ENCODE assay signal across 22 cellular contexts in genomic region chr7:117894037-117894436, GRCh38. TPM values are rescaled to one million over a fixed set of nuclear protein-coding genes. Genes with fewer than 3 reads are reported as not detected.
DNase-seq lines count a peak whose midpoint lies in the region; ATAC-seq, FAIRE-seq and TF ChIP-seq lines count a peak whose summit lies in the region.
"Had no signal": no experiment of that assay in that cellular context is flagged by ENCODE, and none has a peak within 500 bp of the region (broad histone marks: within the 10 kb centered on the region; RNA-seq: fewer than 3 reads in every experiment).

No MANE protein-coding gene starts in this region.

- TF ChIP-seq POLR2A in HepG2 (IDR thresholded peaks at IDR 0.05; ENCODE audit: insufficient read depth in 1 of 2, low read depth in 2 of 2, low read length in 2 of 2) (no peak), right lobe of liver (IDR thresholded peaks at IDR 0.05) (no peak), K562 (conservative IDR thresholded peaks at IDR 0.05) (no peak)

- H3K27me3 ChIP-seq in HepG2 (ENCODE audit: control insufficient read depth in 1 of 2, insufficient read depth in 2 of 2, low read length in 2 of 2), result no peaks in the 10 kb centered on the region
- no peaks in the 10 kb centered on the region for H3K27me3 ChIP-seq in right lobe of liver
- H3K27me3 ChIP-seq in K562 (ENCODE audit: control insufficient read depth in 2 of 2, insufficient read depth in 2 of 2, low read length in 2 of 2), result no peaks in the 10 kb centered on the region; a peak in 1 of 5 replicates
- H3K27me3 ChIP-seq: BLaER1 had no signal

- H3K4me3 ChIP-seq in HepG2 (replicated peaks in 1 of 3; ENCODE audit: insufficient read depth in 1 of 3, low read depth in 2 of 3, low read length in 3 of 3) (no peak overlapping the region), right lobe of liver (no peak overlapping the region), K562 (no peak overlapping the region), mucosa of descending colon (no peak overlapping the region)
- H3K4me3 ChIP-seq: BLaER1 had no signal

- no peak for TF ChIP-seq CTCF in HepG2 (CRISPR knock-in tag; IDR thresholded peaks at IDR 0.05)
- no peak for TF ChIP-seq CTCF in right lobe of liver (IDR thresholded peaks at IDR 0.05)
- no peak for TF ChIP-seq CTCF in K562 (IDR thresholded peaks at IDR 0.05 in 2 of 3, conservative IDR thresholded peaks at IDR 0.05 in 1 of 3; ENCODE audit: insufficient read depth in 2 of 3, low read depth in 1 of 3, low read length in 3 of 3)
- TF ChIP-seq CTCF in mucosa of descending colon (IDR thresholded peaks at IDR 0.05), result no peak

- no peak overlapping the region for H3K9ac ChIP-seq in HepG2 (ENCODE audit: insufficient read depth, low read depth, low read length)
- no peak overlapping the region for H3K9ac ChIP-seq in K562 (ENCODE audit: insufficient read depth in 1 of 2, low read depth in 2 of 2, low read length in 2 of 2)
- H3K9ac ChIP-seq: BLaER1 had no signal

- H4K20me1 ChIP-seq in HepG2 (ENCODE audit: insufficient read depth, low read length) (no peaks in the 10 kb centered on the region), K562 (replicated peaks; ENCODE audit: control insufficient read depth, insufficient read depth, low read length) (no peaks in the 10 kb centered on the region)
- H4K20me1 ChIP-seq: BLaER1 had no signal

- H3K4me2 ChIP-seq in HepG2 (ENCODE audit: low read depth, low read length) (no peak overlapping the region), K562 (ENCODE audit: insufficient read depth, low read length) (no peak overlapping the region)
- H3K4me2 ChIP-seq: BLaER1 had no signal

- no peak for ATAC-seq in HepG2
- ATAC-seq in right lobe of liver, result no peak
- ATAC-seq in K562, result no peak
- no peak for ATAC-seq in mucosa of descending colon

- H3K79me2 ChIP-seq in HepG2 (ENCODE audit: insufficient read depth, low read length), result no peaks in the 10 kb centered on the region
- H3K79me2 ChIP-seq in K562 (ENCODE audit: control insufficient read depth, insufficient read depth, low read length), result no peaks in the 10 kb centered on the region

- DNase-seq in HepG2 (ENCODE audit: low spot score) (no peak), right lobe of liver (no peak), K562 (ENCODE audit: extremely low read depth in 1 of 4, low spot score in 3 of 4) (no peak), mucosa of descending colon (no peak), DMS153 treated with DMSO at 0.1 percent for 48 hours (lab: John Stamatoyannopoulos, UW; ENCODE audit: unreplicated experiment) (no peak)
- DNase-seq: ACHN; BE2C; C1 segment of cervical spinal cord; CD4-positive, alpha-beta memory T cell; CD4-positive, CD25-positive, alpha-beta regulatory T cell; CD8-positive, alpha-beta memory T cell; COR-L47; DMS 273 treated with DMSO at 0.1 percent for 48 hours; DMS153; DMS79 treated with DMSO at 0.1 percent for 48 hours; GF-D8 had no signal

- WGBS in HepG2 (ENCODE audit: low lambda C conversion rate), result 90% methylated on average over 1 of the region's 1 CpG
- 73% methylated on average over 1 of the region's 1 CpG for WGBS in right lobe of liver (ENCODE audit: insufficient coverage, low coverage, low lambda C conversion rate, missing lambda C conversion rate)
- 4% methylated on average over 1 of the region's 1 CpG for WGBS in K562 (ENCODE audit: insufficient coverage, low coverage, missing lambda C conversion rate)

- POLR2A ChIA-PET in HepG2 (lab: Yijun Ruan, JAX) (no interaction called here), K562 (lab: Yijun Ruan, JAX) (interaction anchor here (1.0 kb wide), 1 partner anchor 22 kb away, joined by 3 read pairs; no protein-coding TSS in a partner anchor)

- TF ChIP-seq RAD21 in HepG2 (CRISPR knock-in tag; IDR thresholded peaks at IDR 0.05) (no peak), K562 (CRISPR knock-in tag; conservative IDR thresholded peaks at IDR 0.05 in 1 of 2, IDR thresholded peaks at IDR 0.05 in 1 of 2) (no peak)

- CTCF ChIA-PET in HepG2 (lab: Yijun Ruan, JAX; ENCODE audit: low intra/inter-chr PET ratio, low total read pairs), result no interaction called here
- CTCF ChIA-PET in K562 (lab: Yijun Ruan, JAX; ENCODE audit: low intra/inter-chr PET ratio), result no interaction called here

- H3K27ac ChIP-seq in HepG2 (ENCODE audit: extremely low read length, insufficient read depth, low read length), result no peak overlapping the region
- no peak overlapping the region for H3K27ac ChIP-seq in right lobe of liver
- no peak overlapping the region for H3K27ac ChIP-seq in K562 (ENCODE audit: extremely low read depth, low read depth, low read length)
- H3K27ac ChIP-seq: 22Rv1, BLaER1 had no signal

- H3K9me3 ChIP-seq in HepG2 (ENCODE audit: low read length) (no peaks in the 10 kb centered on the region), right lobe of liver (no peaks in the 10 kb centered on the region), K562 (replicated peaks; ENCODE audit: control insufficient read depth, insufficient read depth, low read depth, low read length) (no peaks in the 10 kb centered on the region), mucosa of descending colon (no peaks in the 10 kb centered on the region)
- H3K9me3 ChIP-seq: BE2C, BLaER1 had no signal

- H3K9me1 ChIP-seq in K562 (ENCODE audit: control insufficient read depth, insufficient read depth, low read length), result no peaks in the 10 kb centered on the region

- intact Hi-C loops in HepG2 (cut with micrococcal nuclease; ENCODE audit: unreplicated experiment) (no loop called here), right lobe of liver (cut with DNase I) (no loop called here), K562 (cut with micrococcal nuclease) (no loop called here), mucosa of descending colon (cut with DNase I, micrococcal nuclease) (no loop called here)

- H3K4me1 ChIP-seq in HepG2 (ENCODE audit: insufficient read depth, low read length) (no peaks in the 10 kb centered on the region), right lobe of liver (no peaks in the 10 kb centered on the region), K562 (replicated peaks in 1 of 2; ENCODE audit: control insufficient read depth in 2 of 2, insufficient read depth in 2 of 2, low read length in 2 of 2) (no peaks in the 10 kb centered on the region), mucosa of descending colon (ENCODE audit: low read depth) (no peaks in the 10 kb centered on the region)
- H3K4me1 ChIP-seq: BE2C, BLaER1 had no signal

- FAIRE-seq in HepG2 (lab: Jason Lieb, UNC) (no peak), K562 (lab: Jason Lieb, UNC) (no peak)
- FAIRE-seq: G401.6, GM12891, GM19239 had no signal

- H2AFZ ChIP-seq in HepG2 (ENCODE audit: low read length) (no peak overlapping the region), K562 (ENCODE audit: low read depth, low read length) (no peak overlapping the region)

- in situ Hi-C loops in HepG2 (cut with HindIII; ENCODE audit: extremely low pct_ligation_motif_present, low pct_unique_long_range_greater_than_20kb), result no loop called here
- in situ Hi-C loops in K562 (cut with MboI), result no loop called here

- TF ChIP-seq EP300 in HepG2 (IDR thresholded peaks at IDR 0.05; ENCODE audit: low read depth in 2 of 2, low read length in 2 of 2), result no peak
- TF ChIP-seq EP300 in HepG2 (CRISPR knock-in tag; IDR thresholded peaks at IDR 0.05; ENCODE audit: borderline replicate concordance), result no peak
- TF ChIP-seq EP300 in K562 (IDR thresholded peaks at IDR 0.05; ENCODE audit: low read length), result no peak

- BruUV-seq in HepG2 (replicated peaks; lab: Mats Ljungman, UMichigan), result no TSS peak
- no TSS peak for BruUV-seq in K562 (replicated peaks; lab: Mats Ljungman, UMichigan)

- H3K36me3 ChIP-seq in HepG2 (replicated peaks in 1 of 2; ENCODE audit: control insufficient read depth in 1 of 2, insufficient read depth in 2 of 2, low read length in 2 of 2) (no peaks in the 10 kb centered on the region), right lobe of liver (no peaks in the 10 kb centered on the region), K562 (ENCODE audit: control insufficient read depth, insufficient read depth, low read length) (no peaks in the 10 kb centered on the region), mucosa of descending colon (ENCODE audit: low read depth) (no peaks in the 10 kb centered on the region)
- H3K36me3 ChIP-seq: BE2C, BLaER1 had no signal

RNA-seq across cellular contexts. Expression of gene CTTNBP2, which starts 20.8 kb away (rescaled TPM):
- total RNA-seq in HepG2 (2016; rRNA removed; fragmentation: Illumina TruSeq; extraction: Trizol) (not detected in 2 replicates), right lobe of liver (1 to 10 TPM in 5 of 6 experiments, under 1 TPM in 1; 0.31 to 3.0 (median 1.9) TPM), K562 (2014; rRNA removed) (0.05 TPM in 1 of 2 replicates, not detected in the other), K562 (2014; rRNA removed; fragmentation: Illumina TruSeq; extraction: Trizol) (not detected in 2 replicates), K562 (2015; rRNA removed; fragmentation: Illumina TruSeq; extraction: Trizol) (0.11 TPM in 1 of 2 replicates, not detected in the other), K562 (2021) (0.09 TPM in 1 of 2 replicates, not detected in the other), mucosa of descending colon (1 to 10 TPM; 3.9 to 8.3 (median 7.2) TPM)
- not detected in 2 replicates for total RNA-seq in HepG2 (2016; cell fraction: cytosol; rRNA removed; fragmentation: Illumina TruSeq; extraction: Trizol; ENCODE audit: low read depth)
- not detected in 2 replicates for total RNA-seq in HepG2 (2016; cell fraction: insoluble cytoplasmic fraction; rRNA removed; fragmentation: Illumina TruSeq; extraction: Trizol)
- total RNA-seq in HepG2 (2016; cell fraction: membrane; rRNA removed; fragmentation: Illumina TruSeq; extraction: Trizol), result not detected in 2 replicates
- total RNA-seq in HepG2 (2016; cell fraction: nucleus; rRNA removed; fragmentation: Illumina TruSeq; extraction: Trizol), result not detected in 2 replicates
- polyA plus RNA-seq in HepG2 (2011; rRNA removed) (not detected in 2 replicates), K562 (2011; rRNA removed) (not detected in 2 replicates), K562 (2014; fragmentation: Illumina TruSeq; extraction: Trizol) (not detected in 2 replicates), K562 (2014; fragmentation: Nextera tagmentation; extraction: Ambion mirVana) (not detected), K562 (2014; rRNA removed) (not detected in 2 replicates)
- not detected in 2 replicates for polyA plus RNA-seq in HepG2 (2011; cell fraction: cytosol; rRNA removed)
- polyA plus RNA-seq in HepG2 (2011; cell fraction: nucleus; rRNA removed), result not detected in 2 replicates
- polyA plus RNA-seq in HepG2 (2012), result not detected in 2 replicates
- polyA plus RNA-seq in HepG2 (2016; cell fraction: cytosol; fragmentation: Illumina TruSeq; extraction: Trizol; ENCODE audit: low read depth), result not detected in 2 replicates
- polyA plus RNA-seq in HepG2 (2016; cell fraction: insoluble cytoplasmic fraction; fragmentation: Illumina TruSeq; extraction: Trizol; ENCODE audit: low read depth), result not detected in 2 replicates
- not detected in 2 replicates for polyA plus RNA-seq in HepG2 (2016; cell fraction: membrane; fragmentation: Illumina TruSeq; extraction: Trizol; ENCODE audit: low read depth)
- not detected in 2 replicates for polyA plus RNA-seq in HepG2 (2016; cell fraction: nucleus; fragmentation: Illumina TruSeq; extraction: Trizol; ENCODE audit: insufficient read depth, low read depth)
- polyA minus RNA-seq in HepG2 (2011; rRNA and poly(A)+ RNA removed; ENCODE audit: low replicate concordance), result 1.4 TPM in 1 of 2 replicates, not detected in the other
- not detected in 2 replicates for polyA minus RNA-seq in HepG2 (2011; cell fraction: cytosol; rRNA and poly(A)+ RNA removed)
- polyA minus RNA-seq in HepG2 (2011; cell fraction: nucleus; rRNA and poly(A)+ RNA removed), result not detected in 2 replicates
- total RNA-seq in K562 (2011; cell fraction: chromatin; rRNA removed; ENCODE audit: low replicate concordance), result not detected in 2 replicates
- not detected in 2 replicates for total RNA-seq in K562 (2011; cell fraction: nucleolus; rRNA removed)
- total RNA-seq in K562 (2011; cell fraction: nucleoplasm; rRNA removed), result not detected in 2 replicates
- polyA plus RNA-seq in K562 (2011; cell fraction: cytosol; rRNA removed), result 0.01 TPM in 1 of 2 replicates, not detected in the other
- polyA plus RNA-seq in K562 (2011; cell fraction: nucleus; rRNA removed), result not detected in 2 replicates
- not detected in 2 replicates for polyA plus RNA-seq in K562 (2012)
- polyA minus RNA-seq in K562 (2011; rRNA and poly(A)+ RNA removed), result 0.04 TPM in 1 of 2 replicates, not detected in the other
- not detected in 2 replicates for polyA minus RNA-seq in K562 (2011; cell fraction: cytosol; rRNA and poly(A)+ RNA removed)
- not detected in 2 replicates for polyA minus RNA-seq in K562 (2011; cell fraction: nucleus; rRNA and poly(A)+ RNA removed)
- total RNA-seq: A172; CD4-positive, alpha-beta memory T cell; CD4-positive, CD25-positive, alpha-beta regulatory T cell; CD8-positive, alpha-beta memory T cell had no signal
- polyA plus RNA-seq: CD4-positive, alpha-beta memory T cell; CD4-positive, CD25-positive, alpha-beta regulatory T cell; CD8-positive, alpha-beta memory T cell had no signal

Comparison
In these comparisons a context has a peak if more than half of its experiments do, and no peak if none do; other contexts are left out.
1. Of the 241 proteins assayed by ChIP-seq in both HepG2 and K562: peak only in HepG2: none; only in K562: none; in both: MAFF and MAFK; in neither: 239.